8 cellular contexts compared by ENCODE assay signal in the genomic region with DNA sequence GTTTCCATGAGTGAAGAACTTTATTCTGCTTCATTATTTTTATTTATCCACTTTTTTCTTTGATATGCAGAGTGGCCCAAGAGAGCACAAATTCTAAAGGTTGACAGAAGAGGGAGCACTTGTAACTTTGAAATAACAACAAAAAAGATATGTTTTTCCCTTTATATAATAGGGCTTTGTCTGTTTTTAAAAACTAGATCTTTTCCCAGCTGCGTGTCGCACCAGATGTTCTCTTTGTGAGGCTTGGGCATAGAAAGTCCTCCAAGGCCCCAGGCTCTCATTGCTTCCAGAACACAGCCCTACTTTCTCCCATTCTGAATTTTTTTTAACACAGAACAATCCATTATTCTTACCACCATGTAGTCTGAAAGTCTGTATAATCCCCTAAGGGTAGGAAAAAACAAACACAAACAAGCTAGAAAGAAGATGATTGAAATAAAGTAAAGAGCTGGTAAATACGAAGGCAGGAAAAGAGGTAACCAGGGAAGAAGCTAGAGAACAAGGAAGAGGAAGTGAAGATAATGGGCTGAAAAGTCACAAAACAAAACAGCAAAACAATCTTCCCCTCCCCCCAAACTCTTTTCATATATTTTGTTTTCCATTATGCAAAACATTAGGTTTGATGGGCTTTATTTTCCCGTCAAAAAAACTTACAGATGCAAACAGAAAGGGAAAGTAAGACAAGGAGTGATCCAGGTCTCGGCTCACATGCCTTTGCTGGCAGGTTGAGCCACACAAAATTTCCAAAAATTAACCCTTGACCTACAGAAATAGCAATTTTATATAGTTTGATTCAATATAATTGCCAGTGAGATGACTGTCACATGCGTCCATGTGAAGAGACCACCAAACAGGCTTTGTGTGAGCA.
DNase-seq lines count a peak whose midpoint lies in the region; ATAC-seq and TF ChIP-seq lines count a peak whose summit lies in the region.

No MANE protein-coding gene starts in this region.

- intact Hi-C loops in body of pancreas (cut with DNase I): no loop called here

- H3K27me3 ChIP-seq in body of pancreas (no peaks in the 10 kb centered on the region), thoracic aorta (replicated peaks; ENCODE audit: insufficient read depth) (no peaks in the 10 kb centered on the region)

- H3K4me3 ChIP-seq in body of pancreas (no peak overlapping the region), thoracic aorta (peak overlapping the region; percentile 31)

- 41 to 44% methylated on average over 6 of the region's 6 CpGs for WGBS in body of pancreas, 2 donors

- H3K36me3 ChIP-seq in body of pancreas (replicated peaks in 1 of 2; ENCODE audit: insufficient read depth in 1 of 2, low read depth in 2 of 2) (no peaks in the 10 kb centered on the region), thoracic aorta (no peaks in the 10 kb centered on the region)

- no peaks in the 10 kb centered on the region for H3K9me3 ChIP-seq in body of pancreas
- H3K9me3 ChIP-seq in thoracic aorta: no peaks in the 10 kb centered on the region

- H3K27ac ChIP-seq in body of pancreas: peak overlapping the region in 2 of 4 donors; percentile 37 to 63
- H3K27ac ChIP-seq in thoracic aorta: peak overlapping the region in 1 of 2 donors; percentile 34

- peak in 5 of 7 experiments; percentile 18 to 38 (median 29) for TF ChIP-seq CTCF in body of pancreas (IDR thresholded peaks at IDR 0.05)
- TF ChIP-seq CTCF in thoracic aorta (IDR thresholded peaks at IDR 0.05): no peak

- peak; percentile 56 for ATAC-seq in body of pancreas
- ATAC-seq in thoracic aorta (ENCODE audit: insufficient number of reproducible peaks, low FRiP score, low read depth): no peak
- no peak for ATAC-seq in GM21737 (IDR thresholded peaks at IDR 0.05; ENCODE audit: unreplicated experiment)
- no peak for ATAC-seq in GM18870 (IDR thresholded peaks at IDR 0.05; ENCODE audit: unreplicated experiment)

- peak; percentile 57 for DNase-seq in DMS 273 (lab: John Stamatoyannopoulos, UW; ENCODE audit: unreplicated experiment)
- peak; percentile 23 to 53 for DNase-seq in Kasumi-1 (lab: John Stamatoyannopoulos, UW)
- DNase-seq in body of pancreas: no peak
- DNase-seq in left kidney (ENCODE audit: low read depth, low spot score): peak; percentile 41
- DNase-seq in thoracic aorta (ENCODE audit: low spot score): no peak
- no peak for DNase-seq in SHP77 treated with DMSO at 0.1 percent for 48 hours (lab: John Stamatoyannopoulos, UW)

- H3K4me1 ChIP-seq in body of pancreas (peaks cover 24% of the 10 kb centered on the region), thoracic aorta (ENCODE audit: control insufficient read depth in 1 of 2, low read depth in 2 of 2) (peaks cover 0 to 3% of the 10 kb centered on the region in 2 donors)

- TF ChIP-seq POLR2A in body of pancreas (IDR thresholded peaks at IDR 0.05): no peak

Comparison
In these comparisons a context has a peak if more than half of its experiments do, and no peak if none do; other contexts are left out.
1. DNase-seq: peak in DMS 273 (single experiment), Kasumi-1 (2 of 2) and left kidney (single experiment); none in body of pancreas (0 of 4), thoracic aorta (single experiment) and SHP77 treated with DMSO at 0.1 percent for 48 hours (single experiment).